Comparison of ENCODE assay signal across 8 cellular contexts in the genomic region with DNA sequence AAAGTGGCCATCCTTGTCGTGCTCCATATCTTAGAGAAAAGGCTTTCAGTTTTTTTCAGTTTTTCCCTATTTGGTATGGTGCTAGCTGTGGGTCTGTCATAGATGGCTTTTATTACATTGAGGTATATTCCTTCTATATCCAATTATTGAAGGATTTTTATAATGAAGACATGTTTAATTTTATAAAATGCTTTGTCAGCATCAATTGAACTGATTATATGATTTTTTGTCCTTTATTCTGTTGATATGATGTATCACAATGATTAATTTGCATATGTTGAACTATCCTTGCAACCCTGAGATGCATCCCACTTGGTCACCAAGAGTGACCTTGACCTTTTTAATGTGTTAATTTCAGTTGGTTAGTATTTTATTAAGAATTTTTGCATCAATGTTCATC. TPM values are rescaled to one million over a fixed set of nuclear protein-coding genes. Genes with fewer than 3 reads are reported as not detected.
"Had no signal": no experiment of that assay in that cellular context is flagged by ENCODE, and none has a peak within 500 bp of the region (broad histone marks: within the 10 kb centered on the region; RNA-seq: fewer than 3 reads in every experiment).

No MANE protein-coding gene starts in this region.

- H3K27ac Mint-ChIP-seq: IgD-negative memory B cell had no signal

- H3K27ac ChIP-seq: HL-60, KMS-11 had no signal

- FAIRE-seq: HTR-8/SVneo had no signal

- H3K4me1 Mint-ChIP-seq: IgD-negative memory B cell had no signal

- DNase-seq: KBM-7, KG1 had no signal

- H3K4me2 ChIP-seq: KMS-11 had no signal

- H3K9ac ChIP-seq: KMS-11 had no signal

- H3K4me3 Mint-ChIP-seq: IgD-negative memory B cell had no signal

RNA-seq across cellular contexts. Expression of a gene that starts 55.1 kb away (rescaled TPM):
- total RNA-seq: HT-29, HT1080 had no signal
- polyA plus RNA-seq: IgD-negative memory B cell had no signal
